18 cellular contexts compared by ENCODE assay signal in genomic region chr3:71498543-71498942, GRCh38.
A peak's percentile ranks its signal among the peaks of the same experiment; 100 is the strongest.
DNase-seq lines count a peak whose midpoint lies in the region; ATAC-seq and TF ChIP-seq lines count a peak whose summit lies in the region.
"Had no signal": no experiment of that assay in that cellular context is flagged by ENCODE, and none has a peak within 500 bp of the region (broad histone marks: within the 10 kb centered on the region; RNA-seq: fewer than 3 reads in every experiment).

No MANE protein-coding gene starts in this region.

- no peak overlapping the region for H3K4me3 Mint-ChIP-seq in activated naive CD8-positive, alpha-beta T cell treated with anti-CD3 and anti-CD28 coated beads, Interleukin-2, amount 50 U/mL, for 24 hours
- H3K4me3 Mint-ChIP-seq: activated T-cell treated with anti-CD3 and anti-CD28 coated beads, Interleukin-2, amount 50 U/mL, for 24 hours; neural crest cell had no signal

- H3K79me2 ChIP-seq in smooth muscle cell (ENCODE audit: low read depth): peaks cover 39% of the 10 kb centered on the region

- DNase-seq in G401 (ENCODE audit: low spot score): peak; percentile 20
- DNase-seq in activated naive CD8-positive, alpha-beta T cell treated with anti-CD3 and anti-CD28 coated beads, Interleukin-2, amount 50 U/mL, for 24 hours: no peak
- peak; percentile 76 for DNase-seq in islet precursor cell
- no peak for DNase-seq in smooth muscle cell (lab: John Stamatoyannopoulos, UW; ENCODE audit: unreplicated experiment)
- DNase-seq in DMS 273 (lab: John Stamatoyannopoulos, UW; ENCODE audit: unreplicated experiment): no peak
- no peak for DNase-seq in aorta
- no peak for DNase-seq in SHP77 treated with DMSO at 0.1 percent for 48 hours (lab: John Stamatoyannopoulos, UW)
- DNase-seq: activated CD4-positive, alpha-beta T cell treated with anti-CD3 and anti-CD28 coated beads, Interleukin-2, amount 50 U/mL, for 1 hour; activated T-cell treated with anti-CD3 and anti-CD28 coated beads, Interleukin-2, amount 50 U/mL, for 24 hours; adrenal gland; left ventricle myocardium superior; NCI-H226; SIG-M5; sigmoid colon; stimulated activated CD4-positive, alpha-beta T cell treated with anti-CD3 and anti-CD28 coated beads, Interleukin-4, amount 100 ng/mL, for 4 hours had no signal

- peaks cover 10% of the 10 kb centered on the region for H3K36me3 Mint-ChIP-seq in activated naive CD8-positive, alpha-beta T cell treated with anti-CD3 and anti-CD28 coated beads, Interleukin-2, amount 50 U/mL, for 24 hours (ENCODE audit: low read depth)

- no peak for TF ChIP-seq CTCF in smooth muscle cell (IDR thresholded peaks at IDR 0.05; ENCODE audit: borderline replicate concordance, insufficient read depth, poor library complexity, severe bottlenecking)

- H3K36me3 ChIP-seq in smooth muscle cell (ENCODE audit: low read depth) (no peaks in the 10 kb centered on the region), aorta (ENCODE audit: control insufficient read depth in 1 of 2, insufficient read depth in 2 of 2, low read length in 1 of 2) (no peaks in the 10 kb centered on the region)
- H3K36me3 ChIP-seq: adrenal gland, sigmoid colon had no signal

- peak overlapping the region; percentile 98 for H3K27ac ChIP-seq in smooth muscle cell (ENCODE audit: low read depth)
- peak overlapping the region in 1 of 2 donors; percentile 69 for H3K27ac ChIP-seq in aorta (ENCODE audit: low read depth in 1 of 2, low read length in 2 of 2)
- H3K27ac ChIP-seq: adrenal gland had no signal

- H4K20me1 ChIP-seq in smooth muscle cell (ENCODE audit: low read depth): no peaks in the 10 kb centered on the region

- no peak overlapping the region for H3K4me3 ChIP-seq in smooth muscle cell
- H3K4me3 ChIP-seq in aorta (ENCODE audit: low read length in 2 of 2): no peak overlapping the region
- H3K4me3 ChIP-seq: adrenal gland, K562, sigmoid colon had no signal

- H3K4me1 ChIP-seq in smooth muscle cell (ENCODE audit: low read depth) (peaks cover 25% of the 10 kb centered on the region), aorta (ENCODE audit: control insufficient read depth in 1 of 2, insufficient read depth in 2 of 2, low read length in 2 of 2) (peaks cover 4 to 11% of the 10 kb centered on the region in 2 donors)

- H3K9ac ChIP-seq in smooth muscle cell (ENCODE audit: low read depth): peak overlapping the region; percentile 92

- 64% methylated on average over 3 of the region's 3 CpGs for WGBS in smooth muscle cell (ENCODE audit: low lambda C conversion rate)
- WGBS in aorta, 2 donors: 78 to 83% methylated on average over 3 of the region's 3 CpGs

- peaks cover 14% of the 10 kb centered on the region for H3F3A ChIP-seq in smooth muscle cell (ENCODE audit: low read depth)

- H3K27me3 Mint-ChIP-seq in activated naive CD8-positive, alpha-beta T cell treated with anti-CD3 and anti-CD28 coated beads, Interleukin-2, amount 50 U/mL, for 24 hours: no peaks in the 10 kb centered on the region
- H3K27me3 Mint-ChIP-seq: activated T-cell treated with anti-CD3 and anti-CD28 coated beads, Interleukin-2, amount 50 U/mL, for 24 hours had no signal

- in situ Hi-C loops in G401 (cut with HindIII; ENCODE audit: low sequenced_read_pairs): no loop called here

- intact Hi-C loops in aorta (cut with DNase I): loop anchor here (5.0 to 10.0 kb wide), 3 partner anchors 39 to 84 kb away; partner anchors contain the start of gene FOXP1 (in 1 of the 2)

- ATAC-seq in activated naive CD8-positive, alpha-beta T cell treated with anti-CD3 and anti-CD28 coated beads, Interleukin-2, amount 50 U/mL, for 24 hours: no peak
- no peak for ATAC-seq in HG03571 (IDR thresholded peaks at IDR 0.05; ENCODE audit: unreplicated experiment)
- no peak for ATAC-seq in aorta (ENCODE audit: low FRiP score)
- ATAC-seq: K562, left ventricle myocardium superior had no signal

- H3K9me3 ChIP-seq in smooth muscle cell (replicated peaks; ENCODE audit: low read depth) (no peaks in the 10 kb centered on the region), aorta (ENCODE audit: control insufficient read depth, low read length) (no peaks in the 10 kb centered on the region)
- H3K9me3 ChIP-seq: adrenal gland, sigmoid colon had no signal

- peaks cover 10% of the 10 kb centered on the region for H3K9me3 Mint-ChIP-seq in activated naive CD8-positive, alpha-beta T cell treated with anti-CD3 and anti-CD28 coated beads, Interleukin-2, amount 50 U/mL, for 24 hours
- H3K9me3 Mint-ChIP-seq: neural crest cell had no signal

- peak overlapping the region; percentile 82 for H3K4me2 ChIP-seq in smooth muscle cell

- H3K27me3 ChIP-seq in smooth muscle cell (ENCODE audit: low read depth) (no peaks in the 10 kb centered on the region), aorta (ENCODE audit: control insufficient read depth in 1 of 2, insufficient read depth in 2 of 2, low read length in 1 of 2) (no peaks in the 10 kb centered on the region)
- H3K27me3 ChIP-seq: adrenal gland, sigmoid colon had no signal

- peaks cover 79% of the 10 kb centered on the region for H3K4me1 Mint-ChIP-seq in activated naive CD8-positive, alpha-beta T cell treated with anti-CD3 and anti-CD28 coated beads, Interleukin-2, amount 50 U/mL, for 24 hours

- no peak overlapping the region for H2AFZ ChIP-seq in smooth muscle cell (ENCODE audit: low read depth)

- H3K27ac Mint-ChIP-seq in activated naive CD8-positive, alpha-beta T cell treated with anti-CD3 and anti-CD28 coated beads, Interleukin-2, amount 50 U/mL, for 24 hours: peak overlapping the region; percentile 13

Comparison
In these comparisons a context has a peak if more than half of its experiments do, and no peak if none do; other contexts are left out.
1. DNase-seq: peak in G401 (single experiment) and islet precursor cell (single experiment); none in activated naive CD8-positive, alpha-beta T cell treated with anti-CD3 and anti-CD28 coated beads, Interleukin-2, amount 50 U/mL, for 24 hours (single experiment), smooth muscle cell (single experiment), DMS 273 (single experiment), aorta (0 of 2) and SHP77 treated with DMSO at 0.1 percent for 48 hours (single experiment).